8 cellular contexts compared by ENCODE assay signal in genomic region chr7:29588900-29589696, GRCh38. TPM values are rescaled to one million over a fixed set of nuclear protein-coding genes. Genes with fewer than 3 reads are reported as not detected.
DNase-seq lines count a peak whose midpoint lies in the region; ATAC-seq, FAIRE-seq and TF ChIP-seq lines count a peak whose summit lies in the region.

No MANE protein-coding gene starts in this region.

- H3K9me3 Mint-ChIP-seq in CD4-positive, alpha-beta T cell: no peaks in the 10 kb centered on the region
- H3K9me3 Mint-ChIP-seq in MCF 10A (ENCODE audit: unreplicated experiment): no peaks in the 10 kb centered on the region

- peak overlapping the region; percentile 11; the same call in 1 of the 2 replicates for H3K9ac ChIP-seq in HepG2 (ENCODE audit: insufficient read depth, low read depth, low read length)

- peak overlapping the region; percentile 63 for H3K4me2 ChIP-seq in HepG2 (ENCODE audit: low read depth, low read length)

- in situ Hi-C loops in HepG2 (cut with HindIII; ENCODE audit: extremely low pct_ligation_motif_present, low pct_unique_long_range_greater_than_20kb): no loop called here

- BruUV-seq in MCF 10A (replicated peaks; lab: Mats Ljungman, UMichigan): no TSS peak
- BruUV-seq in HepG2 (replicated peaks; lab: Mats Ljungman, UMichigan): no TSS peak

- no peaks in the 10 kb centered on the region for H4K20me1 ChIP-seq in HepG2 (ENCODE audit: insufficient read depth, low read length)

- H3K79me2 ChIP-seq in HepG2 (ENCODE audit: insufficient read depth, low read length): no peaks in the 10 kb centered on the region

- TF ChIP-seq EP300 in HepG2 (IDR thresholded peaks at IDR 0.05; ENCODE audit: low read depth in 2 of 2, low read length in 2 of 2) (no peak), HepG2 (CRISPR knock-in tag; IDR thresholded peaks at IDR 0.05; ENCODE audit: borderline replicate concordance) (no peak)

- no peaks in the 10 kb centered on the region for H3K36me3 ChIP-seq in HepG2 (replicated peaks in 1 of 2; ENCODE audit: control insufficient read depth in 1 of 2, insufficient read depth in 2 of 2, low read length in 2 of 2)

- TF ChIP-seq RAD21 in HepG2 (CRISPR knock-in tag; IDR thresholded peaks at IDR 0.05): peak; percentile 35; the same call in 1 of the 2 replicates

- H3K4me1 ChIP-seq in HepG2 (ENCODE audit: insufficient read depth, low read length): peaks cover 22% of the 10 kb centered on the region

- 78% methylated on average over 6 of the region's 8 CpGs for WGBS in HepG2 (ENCODE audit: low lambda C conversion rate)

- no peak for TF ChIP-seq POLR2A in HepG2 (IDR thresholded peaks at IDR 0.05; ENCODE audit: insufficient read depth in 1 of 2, low read depth in 2 of 2, low read length in 2 of 2)

- TF ChIP-seq CTCF in CD4-positive, alpha-beta T cell (IDR thresholded peaks at IDR 0.05): peak; percentile 77
- peak; percentile 77 for TF ChIP-seq CTCF in MCF 10A (IDR thresholded peaks at IDR 0.05; ENCODE audit: unreplicated experiment)
- TF ChIP-seq CTCF in HepG2 (CRISPR knock-in tag; IDR thresholded peaks at IDR 0.05): peak; percentile 77

- POLR2A ChIA-PET in CD4-positive, alpha-beta T cell (lab: Charles Lee): no interaction called here
- POLR2A ChIA-PET in MCF 10A (lab: Yijun Ruan, JAX): no interaction called here
- POLR2A ChIA-PET in HepG2 (lab: Yijun Ruan, JAX): interaction anchor here (0.8 kb wide), 1 partner anchor 26 kb away, joined by 3 read pairs; no protein-coding TSS in a partner anchor

- intact Hi-C loops in CD4-positive, alpha-beta T cell (cut with DNase I, micrococcal nuclease): no loop called here
- intact Hi-C loops in MCF 10A (cut with micrococcal nuclease): no loop called here
- intact Hi-C loops in HepG2 (cut with micrococcal nuclease; ENCODE audit: unreplicated experiment): loop anchor here (5.0 kb wide), 1 partner anchor 162 kb away; no protein-coding TSS in a partner anchor

- no peaks in the 10 kb centered on the region for H3K9me3 ChIP-seq in CD4-positive, alpha-beta T cell (ENCODE audit: control insufficient read depth, low read length)
- no peaks in the 10 kb centered on the region for H3K9me3 ChIP-seq in HepG2 (ENCODE audit: low read length)

- no peaks in the 10 kb centered on the region for H3K27me3 Mint-ChIP-seq in CD4-positive, alpha-beta T cell
- no peaks in the 10 kb centered on the region for H3K27me3 Mint-ChIP-seq in MCF 10A (ENCODE audit: insufficient read depth, unreplicated experiment)

- H3K4me3 ChIP-seq in HepG2 (replicated peaks in 1 of 3; ENCODE audit: insufficient read depth in 1 of 3, low read depth in 2 of 3, low read length in 3 of 3): peak overlapping the region in 1 of 3 experiments; percentile 41; a peak in 3 of 6 replicates

- H3K27ac Mint-ChIP-seq in CD4-positive, alpha-beta T cell: no peak overlapping the region
- no peak overlapping the region for H3K27ac Mint-ChIP-seq in MCF 10A (ENCODE audit: low read depth, unreplicated experiment)

- no peak overlapping the region for H3K4me3 Mint-ChIP-seq in CD4-positive, alpha-beta T cell
- H3K4me3 Mint-ChIP-seq in MCF 10A (ENCODE audit: unreplicated experiment): no peak overlapping the region

- H3K27me3 ChIP-seq in CD4-positive, alpha-beta T cell (ENCODE audit: control insufficient read depth, insufficient read depth, low read length): no peaks in the 10 kb centered on the region
- H3K27me3 ChIP-seq in HepG2 (ENCODE audit: control insufficient read depth in 1 of 2, insufficient read depth in 2 of 2, low read length in 2 of 2): no peaks in the 10 kb centered on the region

- H3K4me1 Mint-ChIP-seq in CD4-positive, alpha-beta T cell (ENCODE audit: low read depth): peaks cover 4% of the 10 kb centered on the region
- no peaks in the 10 kb centered on the region for H3K4me1 Mint-ChIP-seq in MCF 10A (ENCODE audit: insufficient read depth, unreplicated experiment)

- DNase-seq in CD4-positive, alpha-beta T cell: peak in 1 of 10 experiments; percentile 2
- DNase-seq in NCI-H82 (lab: John Stamatoyannopoulos, UW) (peak; percentile 93), MCF 10A (ENCODE audit: unreplicated experiment) (peak; percentile 58), HepG2 (ENCODE audit: low spot score) (peak; percentile 43), NCI-H526 treated with DMSO at 0.1 percent for 48 hours (lab: John Stamatoyannopoulos, UW) (no peak)

- no peak for ATAC-seq in CD4-positive, alpha-beta T cell (ENCODE audit: poor library complexity)
- ATAC-seq in GM18502 (IDR thresholded peaks at IDR 0.05; ENCODE audit: poor library complexity, unreplicated experiment): peak; percentile 79
- peak; percentile 85 for ATAC-seq in HG02938 (IDR thresholded peaks at IDR 0.05; ENCODE audit: unreplicated experiment)
- peak; percentile 85 for ATAC-seq in HepG2
- ATAC-seq in HG02840 (IDR thresholded peaks at IDR 0.05; ENCODE audit: low FRiP score, unreplicated experiment): no peak

- CTCF ChIA-PET in CD4-positive, alpha-beta T cell (lab: Charles Lee): interaction anchor here (1.0 kb wide), 1 partner anchor 17 kb away, joined by 3 read pairs; no protein-coding TSS in a partner anchor
- CTCF ChIA-PET in MCF 10A (lab: Yijun Ruan, JAX) (interaction anchor here (0.6 to 1.0 kb wide), 4 partner anchors 8 to 684 kb away, joined by 3 to 6 read pairs (median 4); no protein-coding TSS in a partner anchor), HepG2 (lab: Yijun Ruan, JAX; ENCODE audit: low intra/inter-chr PET ratio, low total read pairs) (interaction anchor here (1.1 kb wide), 1 partner anchor 32 kb away, joined by 3 read pairs; no protein-coding TSS in a partner anchor)

- FAIRE-seq in HepG2 (lab: Jason Lieb, UNC): peak; percentile 94

- no peak overlapping the region for H3K27ac ChIP-seq in CD4-positive, alpha-beta T cell (ENCODE audit: low read depth, low read length)
- H3K27ac ChIP-seq in HepG2 (ENCODE audit: extremely low read length, insufficient read depth, low read length): no peak overlapping the region

- H3K36me3 Mint-ChIP-seq in CD4-positive, alpha-beta T cell (ENCODE audit: low read depth): no peaks in the 10 kb centered on the region
- no peaks in the 10 kb centered on the region for H3K36me3 Mint-ChIP-seq in MCF 10A (ENCODE audit: insufficient read depth, unreplicated experiment)

- peak overlapping the region; percentile 85 for H2AFZ ChIP-seq in HepG2 (ENCODE audit: low read length)

TF ChIP-seq in HepG2, 621 proteins besides CTCF, POLR2A, EP300 and RAD21 (continues in another document):
- TF ChIP-seq ZNF230 (CRISPR knock-in tag; IDR thresholded peaks at IDR 0.05) (no peak), U2AF1 (optimal IDR thresholded peaks at IDR 0.05; ENCODE audit: low read depth, low read length) (no peak), HDAC1 (CRISPR knock-in tag; IDR thresholded peaks at IDR 0.05) (0 out of 2 replicates have a peak, but pooled peaks have one; percentile 18), RXRA (CRISPR knock-in tag; IDR thresholded peaks at IDR 0.05) (no peak), SSRP1 (CRISPR knock-in tag; IDR thresholded peaks at IDR 0.05) (no peak), PITX1 (CRISPR knock-in tag; IDR thresholded peaks at IDR 0.05) (peak; percentile 80; the same call in 1 of the 2 replicates), SMC3 (IDR thresholded peaks at IDR 0.05; ENCODE audit: low read length) (peak; percentile 48; the same call in 1 of the 2 replicates), SALL1 (CRISPR knock-in tag; IDR thresholded peaks at IDR 0.05) (peak; percentile 28; the same call in 1 of the 2 replicates), HNF1B (CRISPR knock-in tag; IDR thresholded peaks at IDR 0.05) (0 out of 2 replicates have a peak, but pooled peaks have one; percentile 29)

RNA-seq across cellular contexts. Expression of gene PRR15, which starts 25.5 kb away (rescaled TPM):
- not detected for total RNA-seq in CD4-positive, alpha-beta T cell
- total RNA-seq in MCF 10A (2022) (6.8 and 8.0 TPM in 2 replicates), HepG2 (2016; rRNA removed; fragmentation: Illumina TruSeq; extraction: Trizol) (6.2 and 7.8 TPM in 2 replicates)
- total RNA-seq in HepG2 (2016; cell fraction: cytosol; rRNA removed; fragmentation: Illumina TruSeq; extraction: Trizol; ENCODE audit: low read depth): 2.9 and 3.6 TPM in 2 replicates
- 4.6 and 9.4 TPM in 2 replicates for total RNA-seq in HepG2 (2016; cell fraction: insoluble cytoplasmic fraction; rRNA removed; fragmentation: Illumina TruSeq; extraction: Trizol)
- 7.8 and 8.3 TPM in 2 replicates for total RNA-seq in HepG2 (2016; cell fraction: membrane; rRNA removed; fragmentation: Illumina TruSeq; extraction: Trizol)
- 7.4 and 7.9 TPM in 2 replicates for total RNA-seq in HepG2 (2016; cell fraction: nucleus; rRNA removed; fragmentation: Illumina TruSeq; extraction: Trizol)
- polyA plus RNA-seq in HepG2 (2011; rRNA removed): 2.3 and 3.2 TPM in 2 replicates
- 2.9 and 3.1 TPM in 2 replicates for polyA plus RNA-seq in HepG2 (2011; cell fraction: cytosol; rRNA removed)
- 2.3 and 3.0 TPM in 2 replicates for polyA plus RNA-seq in HepG2 (2011; cell fraction: nucleus; rRNA removed)
- polyA plus RNA-seq in HepG2 (2012): 2.8 and 3.6 TPM in 2 replicates
- polyA plus RNA-seq in HepG2 (2016; cell fraction: cytosol; fragmentation: Illumina TruSeq; extraction: Trizol; ENCODE audit: low read depth): 2.1 and 2.9 TPM in 2 replicates
- polyA plus RNA-seq in HepG2 (2016; cell fraction: insoluble cytoplasmic fraction; fragmentation: Illumina TruSeq; extraction: Trizol; ENCODE audit: low read depth): 8.8 and 9.5 TPM in 2 replicates
- 6.8 and 6.9 TPM in 2 replicates for polyA plus RNA-seq in HepG2 (2016; cell fraction: membrane; fragmentation: Illumina TruSeq; extraction: Trizol; ENCODE audit: low read depth)
- 11.5 and 13.0 TPM in 2 replicates for polyA plus RNA-seq in HepG2 (2016; cell fraction: nucleus; fragmentation: Illumina TruSeq; extraction: Trizol; ENCODE audit: insufficient read depth, low read depth)
- 0.19 and 2.5 TPM in 2 replicates for polyA minus RNA-seq in HepG2 (2011; rRNA and poly(A)+ RNA removed; ENCODE audit: low replicate concordance)
- polyA minus RNA-seq in HepG2 (2011; cell fraction: cytosol; rRNA and poly(A)+ RNA removed): 2.4 and 2.6 TPM in 2 replicates
- 2.4 and 2.8 TPM in 2 replicates for polyA minus RNA-seq in HepG2 (2011; cell fraction: nucleus; rRNA and poly(A)+ RNA removed)

Comparison
In these comparisons a context has a peak if more than half of its experiments do, and no peak if none do; other contexts are left out.
1. ATAC-seq: peak in GM18502 (single experiment), HG02938 (single experiment) and HepG2 (single experiment); none in CD4-positive, alpha-beta T cell (single experiment) and HG02840 (single experiment).
2. Peak in every context shown above with its lines, with median percentiles within 50 percentile points of each other: CTCF ChIP-seq.